Comparison of ENCODE assay signal across 1 cellular context in the genomic region with DNA sequence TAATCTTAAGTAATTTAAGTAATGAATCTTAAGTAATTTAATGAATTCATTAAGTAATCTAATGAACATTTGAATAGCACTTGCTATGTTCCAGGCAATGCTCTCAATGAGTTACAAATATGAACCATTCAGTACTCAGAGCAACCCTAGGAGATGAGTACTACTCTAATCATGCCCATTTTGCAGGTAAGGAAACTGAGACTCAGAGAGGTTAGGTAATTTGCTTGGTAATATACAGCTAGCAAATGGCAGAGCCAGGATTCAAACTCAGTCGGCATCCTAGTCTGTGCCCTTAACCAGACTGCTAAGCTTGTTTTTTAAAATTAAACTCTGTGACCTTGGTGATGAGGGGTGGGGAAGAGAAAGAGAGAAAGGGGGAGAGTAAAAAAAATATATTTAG.
TF ChIP-seq lines count a peak whose summit lies in the region.

No MANE protein-coding gene starts in this region.

TF ChIP-seq in HepG2, 621 proteins besides CTCF, POLR2A, EP300 and RAD21 (continued from another document):
- TF ChIP-seq, protein P1, sequence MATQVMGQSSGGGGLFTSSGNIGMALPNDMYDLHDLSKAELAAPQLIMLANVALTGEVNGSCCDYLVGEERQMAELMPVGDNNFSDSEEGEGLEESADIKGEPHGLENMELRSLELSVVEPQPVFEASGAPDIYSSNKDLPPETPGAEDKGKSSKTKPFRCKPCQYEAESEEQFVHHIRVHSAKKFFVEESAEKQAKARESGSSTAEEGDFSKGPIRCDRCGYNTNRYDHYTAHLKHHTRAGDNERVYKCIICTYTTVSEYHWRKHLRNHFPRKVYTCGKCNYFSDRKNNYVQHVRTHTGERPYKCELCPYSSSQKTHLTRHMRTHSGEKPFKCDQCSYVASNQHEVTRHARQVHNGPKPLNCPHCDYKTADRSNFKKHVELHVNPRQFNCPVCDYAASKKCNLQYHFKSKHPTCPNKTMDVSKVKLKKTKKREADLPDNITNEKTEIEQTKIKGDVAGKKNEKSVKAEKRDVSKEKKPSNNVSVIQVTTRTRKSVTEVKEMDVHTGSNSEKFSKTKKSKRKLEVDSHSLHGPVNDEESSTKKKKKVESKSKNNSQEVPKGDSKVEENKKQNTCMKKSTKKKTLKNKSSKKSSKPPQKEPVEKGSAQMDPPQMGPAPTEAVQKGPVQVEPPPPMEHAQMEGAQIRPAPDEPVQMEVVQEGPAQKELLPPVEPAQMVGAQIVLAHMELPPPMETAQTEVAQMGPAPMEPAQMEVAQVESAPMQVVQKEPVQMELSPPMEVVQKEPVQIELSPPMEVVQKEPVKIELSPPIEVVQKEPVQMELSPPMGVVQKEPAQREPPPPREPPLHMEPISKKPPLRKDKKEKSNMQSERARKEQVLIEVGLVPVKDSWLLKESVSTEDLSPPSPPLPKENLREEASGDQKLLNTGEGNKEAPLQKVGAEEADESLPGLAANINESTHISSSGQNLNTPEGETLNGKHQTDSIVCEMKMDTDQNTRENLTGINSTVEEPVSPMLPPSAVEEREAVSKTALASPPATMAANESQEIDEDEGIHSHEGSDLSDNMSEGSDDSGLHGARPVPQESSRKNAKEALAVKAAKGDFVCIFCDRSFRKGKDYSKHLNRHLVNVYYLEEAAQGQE (IDR thresholded peaks at IDR 0.05; ENCODE audit: borderline replicate concordance in 1 of 2, low read depth in 1 of 2, low read length in 2 of 2): no peak
- TF ChIP-seq ISL2 (CRISPR knock-in tag; IDR thresholded peaks at IDR 0.05) (no peak), JUNB (CRISPR knock-in tag; IDR thresholded peaks at IDR 0.05; ENCODE audit: borderline replicate concordance) (no peak), SAP130 (CRISPR knock-in tag; IDR thresholded peaks at IDR 0.05; ENCODE audit: low read depth) (no peak), ZNF430 (CRISPR knock-in tag; IDR thresholded peaks at IDR 0.05) (no peak)
- TF ChIP-seq, protein P2, sequence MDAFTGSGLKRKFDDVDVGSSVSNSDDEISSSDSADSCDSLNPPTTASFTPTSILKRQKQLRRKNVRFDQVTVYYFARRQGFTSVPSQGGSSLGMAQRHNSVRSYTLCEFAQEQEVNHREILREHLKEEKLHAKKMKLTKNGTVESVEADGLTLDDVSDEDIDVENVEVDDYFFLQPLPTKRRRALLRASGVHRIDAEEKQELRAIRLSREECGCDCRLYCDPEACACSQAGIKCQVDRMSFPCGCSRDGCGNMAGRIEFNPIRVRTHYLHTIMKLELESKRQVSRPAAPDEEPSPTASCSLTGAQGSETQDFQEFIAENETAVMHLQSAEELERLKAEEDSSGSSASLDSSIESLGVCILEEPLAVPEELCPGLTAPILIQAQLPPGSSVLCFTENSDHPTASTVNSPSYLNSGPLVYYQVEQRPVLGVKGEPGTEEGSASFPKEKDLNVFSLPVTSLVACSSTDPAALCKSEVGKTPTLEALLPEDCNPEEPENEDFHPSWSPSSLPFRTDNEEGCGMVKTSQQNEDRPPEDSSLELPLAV (CRISPR knock-in tag; conservative IDR thresholded peaks at IDR 0.05; ENCODE audit: low read depth): no peak
